Comparison of ENCODE assay signal across 17 cellular contexts in genomic region chr14:100979780-100980179, GRCh38.
DNase-seq lines count a peak whose midpoint lies in the region; ATAC-seq and TF ChIP-seq lines count a peak whose summit lies in the region.
"Had no signal": no experiment of that assay in that cellular context is flagged by ENCODE, and none has a peak within 500 bp of the region (broad histone marks: within the 10 kb centered on the region; RNA-seq: fewer than 3 reads in every experiment).

No MANE protein-coding gene starts in this region.

- DNase-seq in AG09309 (ENCODE audit: low read depth), result peak; percentile 29
- DNase-seq in LHCN-M2 (ENCODE audit: low read depth), result peak; percentile 62
- peak; percentile 75 for DNase-seq in mammary epithelial cell
- peak; percentile 12 for DNase-seq in glomerular visceral epithelial cell (ENCODE audit: extremely low spot score)
- no peak for DNase-seq in NCI-H446 (lab: John Stamatoyannopoulos, UW)
- no peak for DNase-seq in NCI-H1092 treated with DMSO at 0.1 percent for 48 hours (lab: John Stamatoyannopoulos, UW)
- no peak for DNase-seq in mesothelial cell of epicardium (ENCODE audit: low spot score in 2 of 2, unreplicated experiment in 2 of 2)
- DNase-seq: DMS 273 treated with DMSO at 0.1 percent for 48 hours, Kasumi-1, natural killer cell, NCI-H146, NCI-H510A had no signal

- no peaks in the 10 kb centered on the region for H3K36me3 ChIP-seq in mammary epithelial cell (ENCODE audit: insufficient read depth, low read length)

- dilution Hi-C loops in mammary epithelial cell (cut with HindIII; ENCODE audit: low sequenced_read_pairs), result no loop called here

- TF ChIP-seq CTCF in AG09309 (IDR thresholded peaks at IDR 0.05; ENCODE audit: control insufficient read depth, insufficient read depth, low read depth, low read length, missing control alignments), result no peak
- TF ChIP-seq CTCF in mammary epithelial cell (conservative IDR thresholded peaks at IDR 0.05 in 1 of 2, IDR thresholded peaks at IDR 0.05 in 1 of 2; ENCODE audit: extremely low read depth in 1 of 2, insufficient read depth in 1 of 2, low read depth in 1 of 2, low read length in 2 of 2), result no peak
- no peak for TF ChIP-seq CTCF in mesothelial cell of epicardium (IDR thresholded peaks at IDR 0.05; ENCODE audit: unreplicated experiment)

- H2AFZ ChIP-seq in mammary epithelial cell (ENCODE audit: low read depth, low read length), result no peak overlapping the region

- H3K27me3 ChIP-seq in mammary epithelial cell (ENCODE audit: insufficient read depth, low read length), result no peaks in the 10 kb centered on the region

- 9% methylated on average over 3 of the region's 3 CpGs for WGBS in mammary epithelial cell (ENCODE audit: low coverage, missing lambda C conversion rate)

- H3K27ac ChIP-seq in mammary epithelial cell (ENCODE audit: insufficient read depth, low read depth, low read length), result no peak overlapping the region
- H3K27ac ChIP-seq: VCaP had no signal

- ATAC-seq in GM18517 (IDR thresholded peaks at IDR 0.05; ENCODE audit: unreplicated experiment), result no peak
- ATAC-seq: natural killer cell had no signal

- no TSS peak for BruUV-seq in mammary epithelial cell (replicated peaks; lab: Mats Ljungman, UMichigan)

- H4K20me1 ChIP-seq in mammary epithelial cell (ENCODE audit: insufficient read depth, low read length), result no peaks in the 10 kb centered on the region

- H3K4me1 Mint-ChIP-seq in mesothelial cell of epicardium, result no peaks in the 10 kb centered on the region
- H3K4me1 Mint-ChIP-seq: natural killer cell had no signal

- in situ Hi-C loops in mammary epithelial cell (cut with MboI; ENCODE audit: low sequenced_read_pairs in 2 of 2), result no loop called here

- intact Hi-C loops in mammary epithelial cell (cut with micrococcal nuclease), result no loop called here

- H3K36me3 Mint-ChIP-seq in mesothelial cell of epicardium, result no peaks in the 10 kb centered on the region
- H3K36me3 Mint-ChIP-seq: natural killer cell had no signal

- H3K27ac Mint-ChIP-seq in mesothelial cell of epicardium, result no peak overlapping the region
- H3K27ac Mint-ChIP-seq: natural killer cell; progenitor cell of endocrine pancreas; stimulated activated naive CD8-positive, alpha-beta T cell treated with anti-CD3 and anti-CD28 coated beads, Interleukin-15, Interleukin-2, amounts not matched to agents 100 ng/mL and 50 ng/mL, for 24 hours had no signal

- H3K4me2 ChIP-seq in mammary epithelial cell (ENCODE audit: insufficient read depth, low read depth, low read length), result peak overlapping the region; percentile 25

- no peak overlapping the region for H3K4me3 Mint-ChIP-seq in mesothelial cell of epicardium
- H3K4me3 Mint-ChIP-seq: natural killer cell; stimulated activated naive CD8-positive, alpha-beta T cell treated with anti-CD3 and anti-CD28 coated beads, Interleukin-15, Interleukin-2, amounts not matched to agents 100 ng/mL and 50 ng/mL, for 24 hours had no signal

- H3K9ac ChIP-seq in mammary epithelial cell (ENCODE audit: insufficient read depth, low read length), result no peak overlapping the region

- H3K9me3 Mint-ChIP-seq in mesothelial cell of epicardium, result no peaks in the 10 kb centered on the region
- H3K9me3 Mint-ChIP-seq: natural killer cell; stimulated activated naive CD8-positive, alpha-beta T cell treated with anti-CD3 and anti-CD28 coated beads, Interleukin-15, Interleukin-2, amounts not matched to agents 100 ng/mL and 50 ng/mL, for 24 hours had no signal

- peaks cover 38% of the 10 kb centered on the region for H3K27me3 Mint-ChIP-seq in mesothelial cell of epicardium (ENCODE audit: low read depth)

- H3K79me2 ChIP-seq in mammary epithelial cell (ENCODE audit: insufficient read depth, low read length), result no peaks in the 10 kb centered on the region

- H3K9me3 ChIP-seq in mammary epithelial cell (replicated peaks; ENCODE audit: insufficient read depth, low read length), result no peaks in the 10 kb centered on the region

- H3K4me3 ChIP-seq in AG09309 (ENCODE audit: control insufficient read depth, low read depth, low read length) (no peak overlapping the region), mammary epithelial cell (replicated peaks in 1 of 3; ENCODE audit: insufficient read depth in 1 of 3, low read depth in 2 of 3, low read length in 3 of 3) (no peak overlapping the region)
- H3K4me3 ChIP-seq: lung had no signal

- peaks cover 39% of the 10 kb centered on the region for H3K4me1 ChIP-seq in mammary epithelial cell (ENCODE audit: insufficient read depth, low read length)

- CTCF ChIA-PET in mammary epithelial cell (lab: Charles Lee; ENCODE audit: low non-redundant PET), result no interaction called here

Comparison
In these comparisons a context has a peak if more than half of its experiments do, and no peak if none do; other contexts are left out.
1. DNase-seq: peak in AG09309 (single experiment), LHCN-M2 (single experiment), mammary epithelial cell (single experiment) and glomerular visceral epithelial cell (single experiment); none in NCI-H446 (0 of 2), NCI-H1092 treated with DMSO at 0.1 percent for 48 hours (single experiment) and mesothelial cell of epicardium (0 of 2).